ENCODE assay signal across 23 cellular contexts in the genomic region with DNA sequence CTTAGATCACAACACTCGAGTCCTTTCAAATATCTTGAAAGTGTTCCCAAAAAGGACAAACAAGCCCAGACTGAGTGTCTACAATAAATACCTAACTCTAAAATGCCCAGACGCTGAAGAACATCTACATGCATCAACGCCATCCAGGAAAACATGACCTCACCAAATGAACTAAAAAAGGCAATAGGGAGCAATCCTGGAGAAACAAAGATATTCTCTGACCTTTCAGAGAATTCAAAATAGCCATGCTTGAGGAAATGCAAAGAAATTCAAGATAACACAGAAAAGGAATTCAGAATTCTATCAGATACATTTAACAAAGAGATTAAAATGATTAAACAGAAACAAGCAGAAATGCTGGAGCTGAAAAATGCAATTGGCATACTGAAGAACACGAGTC.
A peak's percentile ranks its signal among the peaks of the same experiment; 100 is the strongest.
DNase-seq lines count a peak whose midpoint lies in the region; ATAC-seq lines count a peak whose summit lies in the region.
"Had no signal": no experiment of that assay in that cellular context is flagged by ENCODE, and none has a peak within 500 bp of the region (broad histone marks: within the 10 kb centered on the region; RNA-seq: fewer than 3 reads in every experiment).

No MANE protein-coding gene starts in this region.

- H3K4me1 Mint-ChIP-seq in stimulated activated effector memory CD8-positive, alpha-beta T cell treated with anti-CD3 and anti-CD28 coated beads, Interleukin-12 subunit alpha, Interleukin-12 subunit beta, amount 100 ng/mL, for 72 hours = peaks cover 6% of the 10 kb centered on the region

- H3K4me3 ChIP-seq in HAP-1 = no peak overlapping the region
- H3K4me3 ChIP-seq: BLaER1, GM12878 had no signal

- DNase-seq in DMS53 treated with DMSO at 0.1 percent for 48 hours (lab: John Stamatoyannopoulos, UW; ENCODE audit: unreplicated experiment) (peak; percentile 49), dermis blood vessel endothelial cell (peak; percentile 6), HAP-1 (ENCODE audit: low spot score in 2 of 2) (no peak)
- no peak for DNase-seq in stimulated activated effector memory CD8-positive, alpha-beta T cell treated with anti-CD3 and anti-CD28 coated beads, Interleukin-12 subunit alpha, Interleukin-12 subunit beta, amount 100 ng/mL, for 72 hours (ENCODE audit: low spot score in 2 of 2)
- no peak for DNase-seq in stimulated activated CD4-positive, alpha-beta T cell treated with anti-CD3 and anti-CD28 coated beads, Interleukin-4, amount 100 ng/mL, for 1 hour
- DNase-seq: 8988T; ACHN; BE2C; C1 segment of cervical spinal cord; CD4-positive, alpha-beta memory T cell; CD4-positive, CD25-positive, alpha-beta regulatory T cell; CD8-positive, alpha-beta memory T cell; COR-L47; DMS 273 treated with DMSO at 0.1 percent for 48 hours; DMS153; DMS79; DND-41; EL; GDM1 had no signal

- H3K27me3 ChIP-seq in HAP-1 (ENCODE audit: low read depth) = no peaks in the 10 kb centered on the region
- H3K27me3 ChIP-seq: BE2C, BLaER1 had no signal

- H3K9me3 ChIP-seq in HAP-1 = no peaks in the 10 kb centered on the region
- H3K9me3 ChIP-seq: BE2C had no signal

- in situ Hi-C loops in HAP-1 (cut with MboI; ENCODE audit: low sequenced_read_pairs) = no loop called here

- H3K9me3 Mint-ChIP-seq in stimulated activated effector memory CD8-positive, alpha-beta T cell treated with anti-CD3 and anti-CD28 coated beads, Interleukin-12 subunit alpha, Interleukin-12 subunit beta, amount 100 ng/mL, for 72 hours = no peaks in the 10 kb centered on the region
- H3K9me3 Mint-ChIP-seq: CD4-positive, alpha-beta memory T cell; CD4-positive, CD25-positive, alpha-beta regulatory T cell; CD8-positive, alpha-beta memory T cell had no signal

- no peak for ATAC-seq in stimulated activated effector memory CD8-positive, alpha-beta T cell treated with anti-CD3 and anti-CD28 coated beads, Interleukin-12 subunit alpha, Interleukin-12 subunit beta, amount 100 ng/mL, for 72 hours
- ATAC-seq in GM19397 (IDR thresholded peaks at IDR 0.05; ENCODE audit: unreplicated experiment) = no peak
- ATAC-seq: GM12878 had no signal

- H3K27ac Mint-ChIP-seq in stimulated activated effector memory CD8-positive, alpha-beta T cell treated with anti-CD3 and anti-CD28 coated beads, Interleukin-12 subunit alpha, Interleukin-12 subunit beta, amount 100 ng/mL, for 72 hours = peak overlapping the region; percentile 74
- H3K27ac Mint-ChIP-seq: CD4-positive, alpha-beta memory T cell; CD8-positive, alpha-beta memory T cell had no signal

- peaks cover 33% of the 10 kb centered on the region for H3K36me3 Mint-ChIP-seq in stimulated activated effector memory CD8-positive, alpha-beta T cell treated with anti-CD3 and anti-CD28 coated beads, Interleukin-12 subunit alpha, Interleukin-12 subunit beta, amount 100 ng/mL, for 72 hours

- no peaks in the 10 kb centered on the region for H3K36me3 ChIP-seq in HAP-1 (replicated peaks)
- H3K36me3 ChIP-seq: BE2C had no signal

- no peaks in the 10 kb centered on the region for H3K4me1 ChIP-seq in HAP-1
- H3K4me1 ChIP-seq: BE2C, BLaER1 had no signal

- no peak overlapping the region for H3K4me3 Mint-ChIP-seq in stimulated activated effector memory CD8-positive, alpha-beta T cell treated with anti-CD3 and anti-CD28 coated beads, Interleukin-12 subunit alpha, Interleukin-12 subunit beta, amount 100 ng/mL, for 72 hours
- H3K4me3 Mint-ChIP-seq: CD14-positive monocyte; CD4-positive, alpha-beta memory T cell; CD4-positive, CD25-positive, alpha-beta regulatory T cell; CD8-positive, alpha-beta memory T cell had no signal

Comparison
In these comparisons a context has a peak if more than half of its experiments do, and no peak if none do; other contexts are left out.
1. DNase-seq: peak in DMS53 treated with DMSO at 0.1 percent for 48 hours (single experiment) and dermis blood vessel endothelial cell (single experiment); none in stimulated activated effector memory CD8-positive, alpha-beta T cell treated with anti-CD3 and anti-CD28 coated beads, Interleukin-12 subunit alpha, Interleukin-12 subunit beta, amount 100 ng/mL, for 72 hours (0 of 2), stimulated activated CD4-positive, alpha-beta T cell treated with anti-CD3 and anti-CD28 coated beads, Interleukin-4, amount 100 ng/mL, for 1 hour (single experiment) and HAP-1 (0 of 2).